Comparison of ENCODE assay signal across 1 cellular context in the genomic region with DNA sequence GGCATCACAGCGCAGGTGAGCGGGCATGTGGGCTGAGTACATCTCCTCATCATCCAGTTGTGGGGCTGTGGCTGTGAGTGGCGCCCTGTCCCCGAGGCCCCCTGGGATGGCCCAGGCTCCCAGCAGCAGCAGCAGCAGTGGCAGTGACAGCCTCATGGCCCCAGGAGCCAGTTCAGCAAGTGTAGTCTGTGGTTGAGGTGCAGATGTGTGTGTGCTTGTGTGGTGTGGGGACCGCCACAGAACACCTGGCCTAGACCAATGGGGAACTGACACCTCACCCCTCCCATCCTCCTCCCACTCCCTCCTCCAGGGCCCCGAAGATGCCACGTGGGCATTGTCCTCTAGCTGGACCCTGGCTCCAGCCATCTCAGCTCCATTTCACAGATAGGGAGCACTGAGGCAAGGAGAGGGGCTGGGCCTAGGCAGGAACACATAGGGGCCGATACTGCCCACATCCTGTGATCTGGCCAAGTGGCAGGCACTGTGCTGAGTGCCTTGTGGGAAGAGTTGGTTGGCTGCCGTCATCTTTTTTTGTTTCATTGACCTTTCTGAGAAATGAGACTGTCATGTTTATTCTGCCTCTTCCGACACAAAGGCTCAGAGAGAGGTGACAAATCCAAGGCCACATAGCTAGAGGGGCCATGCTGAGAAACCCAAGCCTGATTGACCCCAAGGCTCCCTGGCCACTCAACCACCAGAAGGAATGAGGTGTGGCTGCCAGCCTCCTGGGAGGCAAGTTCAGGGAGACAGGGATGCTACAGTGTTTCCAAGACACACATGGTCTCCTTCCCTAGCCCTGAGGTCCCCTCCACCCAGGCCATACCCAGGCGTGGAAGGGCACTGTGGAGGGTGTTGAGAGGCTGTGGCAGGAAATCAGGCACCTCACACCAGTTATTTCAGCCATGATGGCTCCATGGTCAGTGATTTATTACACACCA.
TF ChIP-seq lines count a peak whose summit lies in the region.

A gene with protein sequence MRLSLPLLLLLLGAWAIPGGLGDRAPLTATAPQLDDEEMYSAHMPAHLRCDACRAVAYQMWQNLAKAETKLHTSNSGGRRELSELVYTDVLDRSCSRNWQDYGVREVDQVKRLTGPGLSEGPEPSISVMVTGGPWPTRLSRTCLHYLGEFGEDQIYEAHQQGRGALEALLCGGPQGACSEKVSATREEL (minus strand): TSS at position 213 of the 938 bp plus-strand sequence. CDS start 57 bp downstream, at position 156.

TF ChIP-seq in GM12878, 131 proteins besides CTCF, POLR2A, EP300 and RAD21 (continued from another document):
- no peak for TF ChIP-seq RB1 (IDR thresholded peaks at IDR 0.05; ENCODE audit: borderline replicate concordance)
- no peak for TF ChIP-seq STAT3 (IDR thresholded peaks at IDR 0.05; ENCODE audit: low read depth, low read length)
- peak; percentile 89 for TF ChIP-seq RAD51 (IDR thresholded peaks at IDR 0.05)
- no peak for TF ChIP-seq FOXM1 (IDR thresholded peaks at IDR 0.05; ENCODE audit: low read depth, low read length)
- no peak for TF ChIP-seq ASH2L (IDR thresholded peaks at IDR 0.05; ENCODE audit: borderline replicate concordance, low read depth)
- no peak for TF ChIP-seq RUNX3 (IDR thresholded peaks at IDR 0.05; ENCODE audit: low read length)
- no peak for TF ChIP-seq WRNIP1 (IDR thresholded peaks at IDR 0.05; ENCODE audit: borderline replicate concordance, low read depth, low read length)
- peak; percentile 88 for TF ChIP-seq TAF1 (IDR thresholded peaks at IDR 0.05; ENCODE audit: borderline replicate concordance, low read depth, low read length)
- TF ChIP-seq, protein P1, sequence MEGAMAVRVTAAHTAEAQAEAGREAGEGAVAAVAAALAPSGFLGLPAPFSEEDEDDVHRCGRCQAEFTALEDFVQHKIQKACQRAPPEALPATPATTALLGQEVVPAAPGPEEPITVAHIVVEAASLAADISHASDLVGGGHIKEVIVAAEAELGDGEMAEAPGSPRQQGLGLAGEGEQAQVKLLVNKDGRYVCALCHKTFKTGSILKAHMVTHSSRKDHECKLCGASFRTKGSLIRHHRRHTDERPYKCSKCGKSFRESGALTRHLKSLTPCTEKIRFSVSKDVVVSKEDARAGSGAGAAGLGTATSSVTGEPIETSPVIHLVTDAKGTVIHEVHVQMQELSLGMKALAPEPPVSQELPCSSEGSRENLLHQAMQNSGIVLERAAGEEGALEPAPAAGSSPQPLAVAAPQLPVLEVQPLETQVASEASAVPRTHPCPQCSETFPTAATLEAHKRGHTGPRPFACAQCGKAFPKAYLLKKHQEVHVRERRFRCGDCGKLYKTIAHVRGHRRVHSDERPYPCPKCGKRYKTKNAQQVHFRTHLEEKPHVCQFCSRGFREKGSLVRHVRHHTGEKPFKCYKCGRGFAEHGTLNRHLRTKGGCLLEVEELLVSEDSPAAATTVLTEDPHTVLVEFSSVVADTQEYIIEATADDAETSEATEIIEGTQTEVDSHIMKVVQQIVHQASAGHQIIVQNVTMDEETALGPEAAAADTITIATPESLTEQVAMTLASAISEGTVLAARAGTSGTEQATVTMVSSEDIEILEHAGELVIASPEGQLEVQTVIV (IDR thresholded peaks at IDR 0.05; ENCODE audit: borderline replicate concordance, partially characterized antibody): no peak
- TF ChIP-seq, protein P2, sequence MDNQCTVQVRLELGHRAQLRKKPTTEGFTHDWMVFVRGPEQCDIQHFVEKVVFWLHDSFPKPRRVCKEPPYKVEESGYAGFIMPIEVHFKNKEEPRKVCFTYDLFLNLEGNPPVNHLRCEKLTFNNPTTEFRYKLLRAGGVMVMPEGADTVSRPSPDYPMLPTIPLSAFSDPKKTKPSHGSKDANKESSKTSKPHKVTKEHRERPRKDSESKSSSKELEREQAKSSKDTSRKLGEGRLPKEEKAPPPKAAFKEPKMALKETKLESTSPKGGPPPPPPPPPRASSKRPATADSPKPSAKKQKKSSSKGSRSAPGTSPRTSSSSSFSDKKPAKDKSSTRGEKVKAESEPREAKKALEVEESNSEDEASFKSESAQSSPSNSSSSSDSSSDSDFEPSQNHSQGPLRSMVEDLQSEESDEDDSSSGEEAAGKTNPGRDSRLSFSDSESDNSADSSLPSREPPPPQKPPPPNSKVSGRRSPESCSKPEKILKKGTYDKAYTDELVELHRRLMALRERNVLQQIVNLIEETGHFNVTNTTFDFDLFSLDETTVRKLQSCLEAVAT (IDR thresholded peaks at IDR 0.05): peak; percentile 96
- TF ChIP-seq, protein P3, sequence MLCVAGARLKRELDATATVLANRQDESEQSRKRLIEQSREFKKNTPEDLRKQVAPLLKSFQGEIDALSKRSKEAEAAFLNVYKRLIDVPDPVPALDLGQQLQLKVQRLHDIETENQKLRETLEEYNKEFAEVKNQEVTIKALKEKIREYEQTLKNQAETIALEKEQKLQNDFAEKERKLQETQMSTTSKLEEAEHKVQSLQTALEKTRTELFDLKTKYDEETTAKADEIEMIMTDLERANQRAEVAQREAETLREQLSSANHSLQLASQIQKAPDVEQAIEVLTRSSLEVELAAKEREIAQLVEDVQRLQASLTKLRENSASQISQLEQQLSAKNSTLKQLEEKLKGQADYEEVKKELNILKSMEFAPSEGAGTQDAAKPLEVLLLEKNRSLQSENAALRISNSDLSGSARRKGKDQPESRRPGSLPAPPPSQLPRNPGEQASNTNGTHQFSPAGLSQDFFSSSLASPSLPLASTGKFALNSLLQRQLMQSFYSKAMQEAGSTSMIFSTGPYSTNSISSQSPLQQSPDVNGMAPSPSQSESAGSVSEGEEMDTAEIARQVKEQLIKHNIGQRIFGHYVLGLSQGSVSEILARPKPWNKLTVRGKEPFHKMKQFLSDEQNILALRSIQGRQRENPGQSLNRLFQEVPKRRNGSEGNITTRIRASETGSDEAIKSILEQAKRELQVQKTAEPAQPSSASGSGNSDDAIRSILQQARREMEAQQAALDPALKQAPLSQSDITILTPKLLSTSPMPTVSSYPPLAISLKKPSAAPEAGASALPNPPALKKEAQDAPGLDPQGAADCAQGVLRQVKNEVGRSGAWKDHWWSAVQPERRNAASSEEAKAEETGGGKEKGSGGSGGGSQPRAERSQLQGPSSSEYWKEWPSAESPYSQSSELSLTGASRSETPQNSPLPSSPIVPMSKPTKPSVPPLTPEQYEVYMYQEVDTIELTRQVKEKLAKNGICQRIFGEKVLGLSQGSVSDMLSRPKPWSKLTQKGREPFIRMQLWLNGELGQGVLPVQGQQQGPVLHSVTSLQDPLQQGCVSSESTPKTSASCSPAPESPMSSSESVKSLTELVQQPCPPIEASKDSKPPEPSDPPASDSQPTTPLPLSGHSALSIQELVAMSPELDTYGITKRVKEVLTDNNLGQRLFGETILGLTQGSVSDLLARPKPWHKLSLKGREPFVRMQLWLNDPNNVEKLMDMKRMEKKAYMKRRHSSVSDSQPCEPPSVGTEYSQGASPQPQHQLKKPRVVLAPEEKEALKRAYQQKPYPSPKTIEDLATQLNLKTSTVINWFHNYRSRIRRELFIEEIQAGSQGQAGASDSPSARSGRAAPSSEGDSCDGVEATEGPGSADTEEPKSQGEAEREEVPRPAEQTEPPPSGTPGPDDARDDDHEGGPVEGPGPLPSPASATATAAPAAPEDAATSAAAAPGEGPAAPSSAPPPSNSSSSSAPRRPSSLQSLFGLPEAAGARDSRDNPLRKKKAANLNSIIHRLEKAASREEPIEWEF (IDR thresholded peaks at IDR 0.05; ENCODE audit: insufficient replicate concordance, low read depth, low read length): peak; percentile 28
- no peak for TF ChIP-seq KLF5 (IDR thresholded peaks at IDR 0.05; ENCODE audit: partially characterized antibody)
- peak; percentile 77 for TF ChIP-seq YY1 (IDR thresholded peaks at IDR 0.05; ENCODE audit: low read depth, low read length)
- TF ChIP-seq SMARCA5 (IDR thresholded peaks at IDR 0.05): peak; percentile 99
- TF ChIP-seq, protein P4, sequence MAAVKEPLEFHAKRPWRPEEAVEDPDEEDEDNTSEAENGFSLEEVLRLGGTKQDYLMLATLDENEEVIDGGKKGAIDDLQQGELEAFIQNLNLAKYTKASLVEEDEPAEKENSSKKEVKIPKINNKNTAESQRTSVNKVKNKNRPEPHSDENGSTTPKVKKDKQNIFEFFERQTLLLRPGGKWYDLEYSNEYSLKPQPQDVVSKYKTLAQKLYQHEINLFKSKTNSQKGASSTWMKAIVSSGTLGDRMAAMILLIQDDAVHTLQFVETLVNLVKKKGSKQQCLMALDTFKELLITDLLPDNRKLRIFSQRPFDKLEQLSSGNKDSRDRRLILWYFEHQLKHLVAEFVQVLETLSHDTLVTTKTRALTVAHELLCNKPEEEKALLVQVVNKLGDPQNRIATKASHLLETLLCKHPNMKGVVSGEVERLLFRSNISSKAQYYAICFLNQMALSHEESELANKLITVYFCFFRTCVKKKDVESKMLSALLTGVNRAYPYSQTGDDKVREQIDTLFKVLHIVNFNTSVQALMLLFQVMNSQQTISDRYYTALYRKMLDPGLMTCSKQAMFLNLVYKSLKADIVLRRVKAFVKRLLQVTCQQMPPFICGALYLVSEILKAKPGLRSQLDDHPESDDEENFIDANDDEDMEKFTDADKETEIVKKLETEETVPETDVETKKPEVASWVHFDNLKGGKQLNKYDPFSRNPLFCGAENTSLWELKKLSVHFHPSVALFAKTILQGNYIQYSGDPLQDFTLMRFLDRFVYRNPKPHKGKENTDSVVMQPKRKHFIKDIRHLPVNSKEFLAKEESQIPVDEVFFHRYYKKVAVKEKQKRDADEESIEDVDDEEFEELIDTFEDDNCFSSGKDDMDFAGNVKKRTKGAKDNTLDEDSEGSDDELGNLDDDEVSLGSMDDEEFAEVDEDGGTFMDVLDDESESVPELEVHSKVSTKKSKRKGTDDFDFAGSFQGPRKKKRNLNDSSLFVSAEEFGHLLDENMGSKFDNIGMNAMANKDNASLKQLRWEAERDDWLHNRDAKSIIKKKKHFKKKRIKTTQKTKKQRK (IDR thresholded peaks at IDR 0.05; ENCODE audit: low read depth, low read length): no peak
- TF ChIP-seq RBBP5 (conservative IDR thresholded peaks at IDR 0.05): no peak
- no peak; the same call in 1 of the 2 replicates for TF ChIP-seq POLR2AphosphoS2 (IDR thresholded peaks at IDR 0.05; ENCODE audit: low read depth, low read length)
- TF ChIP-seq ATF7 (IDR thresholded peaks at IDR 0.05; ENCODE audit: low read depth): peak; percentile 89
- TF ChIP-seq NFIC (IDR thresholded peaks at IDR 0.05; ENCODE audit: low read depth, low read length): no peak
- TF ChIP-seq ZNF217 (IDR thresholded peaks at IDR 0.05): peak; percentile 95
- TF ChIP-seq, protein P5, sequence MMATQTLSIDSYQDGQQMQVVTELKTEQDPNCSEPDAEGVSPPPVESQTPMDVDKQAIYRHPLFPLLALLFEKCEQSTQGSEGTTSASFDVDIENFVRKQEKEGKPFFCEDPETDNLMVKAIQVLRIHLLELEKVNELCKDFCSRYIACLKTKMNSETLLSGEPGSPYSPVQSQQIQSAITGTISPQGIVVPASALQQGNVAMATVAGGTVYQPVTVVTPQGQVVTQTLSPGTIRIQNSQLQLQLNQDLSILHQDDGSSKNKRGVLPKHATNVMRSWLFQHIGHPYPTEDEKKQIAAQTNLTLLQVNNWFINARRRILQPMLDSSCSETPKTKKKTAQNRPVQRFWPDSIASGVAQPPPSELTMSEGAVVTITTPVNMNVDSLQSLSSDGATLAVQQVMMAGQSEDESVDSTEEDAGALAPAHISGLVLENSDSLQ (IDR thresholded peaks at IDR 0.05): peak; percentile 54; the same call in 1 of the 2 replicates
